Comparison of ENCODE assay signal across 2 cellular contexts in genomic region chr21:45405819-45406762, GRCh38.
A peak's percentile ranks its signal among the peaks of the same experiment; 100 is the strongest.
TF ChIP-seq lines count a peak whose summit lies in the region.

No MANE protein-coding gene starts in this region.

TF ChIP-seq in K562, 482 proteins besides CTCF, POLR2A, EP300 and RAD21 (continued from another document and continues in another):
- TF ChIP-seq MGA (IDR thresholded peaks at IDR 0.05) (peak; percentile 29; the same call in 1 of the 2 replicates), HMBOX1 (IDR thresholded peaks at IDR 0.05) (no peak), POLR2H (tag; IDR thresholded peaks at IDR 0.05; ENCODE audit: low read depth) (no peak), HMGN3 (IDR thresholded peaks at IDR 0.05; ENCODE audit: borderline replicate concordance, extremely low read depth, insufficient read length, low read depth, low read length) (peak; percentile 49), GMEB1 (CRISPR knock-in tag; IDR thresholded peaks at IDR 0.05) (no peak), TGIF2 (CRISPR knock-in tag; IDR thresholded peaks at IDR 0.05) (peak; percentile 92; the same call in 1 of the 2 replicates), FOXJ2 (tag; IDR thresholded peaks at IDR 0.05) (no peak), ERF (CRISPR knock-in tag; IDR thresholded peaks at IDR 0.05) (no peak), FOXM1 (IDR thresholded peaks at IDR 0.05; ENCODE audit: low read depth) (no peak), FOXM1 (CRISPR knock-in tag; IDR thresholded peaks at IDR 0.05; ENCODE audit: low read depth) (0 out of 2 replicates have a peak, but pooled peaks have one; percentile 21), MBD2 (IDR thresholded peaks at IDR 0.05; ENCODE audit: borderline replicate concordance, low read depth) (no peak)

TF ChIP-seq in HepG2, 621 proteins besides CTCF, POLR2A, EP300 and RAD21 (continued from another document and continues in another):
- TF ChIP-seq SOX13 (IDR thresholded peaks at IDR 0.05) (no peak), SOX13 (CRISPR knock-in tag; conservative IDR thresholded peaks at IDR 0.05 in 1 of 2, IDR thresholded peaks at IDR 0.05 in 1 of 2) (peak in 1 of 2 experiments; percentile 38; a peak in 1 of 4 replicates), ZNF749 (CRISPR knock-in tag; IDR thresholded peaks at IDR 0.05; ENCODE audit: borderline replicate concordance) (no peak), SIX1 (CRISPR knock-in tag; IDR thresholded peaks at IDR 0.05; ENCODE audit: borderline replicate concordance) (peak; percentile 44; the same call in 1 of the 2 replicates), ZFP36L1 (CRISPR knock-in tag; IDR thresholded peaks at IDR 0.05) (no peak), ZHX2 (IDR thresholded peaks at IDR 0.05; ENCODE audit: low read depth) (no peak), ZHX2 (CRISPR knock-in tag; IDR thresholded peaks at IDR 0.05; ENCODE audit: borderline replicate concordance) (no peak), ZNF512B (CRISPR knock-in tag; IDR thresholded peaks at IDR 0.05; ENCODE audit: borderline replicate concordance) (no peak), MAFG (CRISPR knock-in tag; IDR thresholded peaks at IDR 0.05) (no peak), POGZ (CRISPR knock-in tag; IDR thresholded peaks at IDR 0.05) (no peak), GLMP (CRISPR knock-in tag; IDR thresholded peaks at IDR 0.05; ENCODE audit: borderline replicate concordance) (no peak), MAF1 (CRISPR knock-in tag; IDR thresholded peaks at IDR 0.05; ENCODE audit: borderline replicate concordance) (no peak), DNMT1 (CRISPR knock-in tag; IDR thresholded peaks at IDR 0.05) (no peak), ZNF891 (CRISPR knock-in tag; IDR thresholded peaks at IDR 0.05) (no peak), NRL (CRISPR knock-in tag; IDR thresholded peaks at IDR 0.05; ENCODE audit: borderline replicate concordance) (no peak), PAWR (CRISPR knock-in tag; IDR thresholded peaks at IDR 0.05; ENCODE audit: borderline replicate concordance) (no peak), TSC22D2 (CRISPR knock-in tag; IDR thresholded peaks at IDR 0.05; ENCODE audit: borderline replicate concordance) (no peak), ZBTB8A (CRISPR knock-in tag; IDR thresholded peaks at IDR 0.05; ENCODE audit: borderline replicate concordance, low read depth) (no peak), ZBTB40 (IDR thresholded peaks at IDR 0.05) (no peak), ZBTB40 (CRISPR knock-in tag; IDR thresholded peaks at IDR 0.05) (0 out of 2 replicates have a peak, but pooled peaks have one; percentile 38), ZNF605 (CRISPR knock-in tag; IDR thresholded peaks at IDR 0.05) (no peak), AGO2 (optimal IDR thresholded peaks at IDR 0.05; ENCODE audit: low read depth, low read length) (peak; percentile 87), IRX3 (CRISPR knock-in tag; IDR thresholded peaks at IDR 0.05; ENCODE audit: borderline replicate concordance, low read depth) (no peak), ONECUT2 (CRISPR knock-in tag; IDR thresholded peaks at IDR 0.05) (no peak), ZNF792 (CRISPR knock-in tag; IDR thresholded peaks at IDR 0.05) (no peak), ZMYM2 (CRISPR knock-in tag; IDR thresholded peaks at IDR 0.05) (0 out of 2 replicates have a peak, but pooled peaks have one; percentile 31), SRSF4 (IDR thresholded peaks at IDR 0.05; ENCODE audit: low read depth, low read length, poor library complexity, severe bottlenecking) (no peak), THAP11 (CRISPR knock-in tag; IDR thresholded peaks at IDR 0.05) (no peak), BHLHE40 (IDR thresholded peaks at IDR 0.05; ENCODE audit: low read length) (no peak), ATF3 (CRISPR knock-in tag; IDR thresholded peaks at IDR 0.05) (no peak), SIX4 (CRISPR knock-in tag; IDR thresholded peaks at IDR 0.05) (peak; percentile 72), ZNF713 (CRISPR knock-in tag; IDR thresholded peaks at IDR 0.05) (no peak), HDAC1 (CRISPR knock-in tag; IDR thresholded peaks at IDR 0.05) (peak; percentile 24; the same call in 1 of the 2 replicates), SMARCE1 (IDR thresholded peaks at IDR 0.05; ENCODE audit: borderline replicate concordance) (no peak), ZNF629 (CRISPR knock-in tag; conservative IDR thresholded peaks at IDR 0.05) (no peak), BCL3 (CRISPR knock-in tag; IDR thresholded peaks at IDR 0.05) (no peak; the same call in 1 of the 2 replicates)
